9 cellular contexts compared by ENCODE assay signal in the genomic region with DNA sequence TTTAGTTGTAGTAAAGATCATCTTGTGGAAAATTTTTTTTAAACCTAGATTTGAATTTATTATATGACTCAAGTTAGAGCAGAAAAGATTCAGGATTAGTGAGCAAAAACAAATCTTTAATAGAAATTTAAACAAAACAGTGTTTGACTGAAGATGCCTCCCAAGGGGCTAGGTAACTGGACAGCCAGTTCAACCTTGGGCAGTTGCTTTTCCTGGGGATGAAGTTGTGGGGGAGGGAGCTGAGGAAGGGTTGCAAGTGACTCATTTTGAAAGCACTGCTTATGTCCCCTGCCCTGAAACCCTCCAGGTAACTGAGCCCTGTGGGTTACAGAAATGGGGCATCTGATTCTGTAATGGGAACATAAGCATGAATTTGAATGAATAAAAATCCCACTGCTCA. TPM values are rescaled to one million over a fixed set of nuclear protein-coding genes. Genes with fewer than 3 reads are reported as not detected.
DNase-seq lines count a peak whose midpoint lies in the region; ATAC-seq and TF ChIP-seq lines count a peak whose summit lies in the region.
"Had no signal": no experiment of that assay in that cellular context is flagged by ENCODE, and none has a peak within 500 bp of the region (broad histone marks: within the 10 kb centered on the region; RNA-seq: fewer than 3 reads in every experiment).

No MANE protein-coding gene starts in this region.

- no peaks in the 10 kb centered on the region for H3K27me3 ChIP-seq in upper lobe of right lung

- peaks cover 17% of the 10 kb centered on the region for H3K4me1 ChIP-seq in upper lobe of right lung

- H3K36me3 ChIP-seq in upper lobe of right lung = no peaks in the 10 kb centered on the region

- peak overlapping the region; percentile 60 to 79 for H3K27ac Mint-ChIP-seq in activated naive CD4-positive, alpha-beta T cell treated with anti-CD3 and anti-CD28 coated beads, Interleukin-2, amount 50 U/mL, for 72 hours

- TF ChIP-seq CTCF in upper lobe of right lung (IDR thresholded peaks at IDR 0.05) (no peak), coronary artery (IDR thresholded peaks at IDR 0.05) (no peak)

- intact Hi-C loops in upper lobe of right lung (cut with DNase I) = no loop called here

- no peaks in the 10 kb centered on the region for H3K9me3 Mint-ChIP-seq in activated naive CD4-positive, alpha-beta T cell treated with anti-CD3 and anti-CD28 coated beads, Interleukin-2, amount 50 U/mL, for 72 hours

- ATAC-seq in HG03159 (IDR thresholded peaks at IDR 0.05; ENCODE audit: unreplicated experiment) = peak; percentile 60
- peak; percentile 68 for ATAC-seq in activated naive CD4-positive, alpha-beta T cell treated with anti-CD3 and anti-CD28 coated beads, Interleukin-2, amount 50 U/mL, for 72 hours
- ATAC-seq in upper lobe of right lung = no peak

- H3K27ac ChIP-seq in upper lobe of right lung = peak overlapping the region; percentile 83
- peak overlapping the region in 1 of 2 donors; percentile 7 for H3K27ac ChIP-seq in coronary artery
- H3K27ac ChIP-seq: C4-2B had no signal

- DNase-seq in activated naive CD4-positive, alpha-beta T cell treated with Interleukin-2 at 50 U/mL for 16 hours = peak; percentile 12
- no peak for DNase-seq in activated naive CD4-positive, alpha-beta T cell (lab: John Stamatoyannopoulos, UW)
- DNase-seq in activated naive CD4-positive, alpha-beta T cell treated with anti-CD3 and anti-CD28 coated beads, Interleukin-2, amount 50 U/mL, for 72 hours (ENCODE audit: low spot score in 2 of 2) = no peak
- DNase-seq in upper lobe of right lung (no peak), T-helper 9 cell (no peak), AG20443 (ENCODE audit: low spot score) (no peak), coronary artery (ENCODE audit: low spot score) (no peak)

- H3K36me3 Mint-ChIP-seq in activated naive CD4-positive, alpha-beta T cell treated with anti-CD3 and anti-CD28 coated beads, Interleukin-2, amount 50 U/mL, for 72 hours = no peaks in the 10 kb centered on the region

- H3K4me3 ChIP-seq in upper lobe of right lung (no peak overlapping the region), coronary artery (no peak overlapping the region)

- no peaks in the 10 kb centered on the region for H3K9me3 ChIP-seq in upper lobe of right lung

RNA-seq across cellular contexts. Expression of a gene that starts 13.1 kb away (rescaled TPM):
- total RNA-seq in activated naive CD4-positive, alpha-beta T cell treated with anti-CD3 and anti-CD28 coated beads, Interleukin-2, amount 50 U/mL, for 72 hours = under 1 TPM; 0.30 to 0.31 TPM
- total RNA-seq in upper lobe of right lung = 0.75 TPM
